In the genomic region with DNA sequence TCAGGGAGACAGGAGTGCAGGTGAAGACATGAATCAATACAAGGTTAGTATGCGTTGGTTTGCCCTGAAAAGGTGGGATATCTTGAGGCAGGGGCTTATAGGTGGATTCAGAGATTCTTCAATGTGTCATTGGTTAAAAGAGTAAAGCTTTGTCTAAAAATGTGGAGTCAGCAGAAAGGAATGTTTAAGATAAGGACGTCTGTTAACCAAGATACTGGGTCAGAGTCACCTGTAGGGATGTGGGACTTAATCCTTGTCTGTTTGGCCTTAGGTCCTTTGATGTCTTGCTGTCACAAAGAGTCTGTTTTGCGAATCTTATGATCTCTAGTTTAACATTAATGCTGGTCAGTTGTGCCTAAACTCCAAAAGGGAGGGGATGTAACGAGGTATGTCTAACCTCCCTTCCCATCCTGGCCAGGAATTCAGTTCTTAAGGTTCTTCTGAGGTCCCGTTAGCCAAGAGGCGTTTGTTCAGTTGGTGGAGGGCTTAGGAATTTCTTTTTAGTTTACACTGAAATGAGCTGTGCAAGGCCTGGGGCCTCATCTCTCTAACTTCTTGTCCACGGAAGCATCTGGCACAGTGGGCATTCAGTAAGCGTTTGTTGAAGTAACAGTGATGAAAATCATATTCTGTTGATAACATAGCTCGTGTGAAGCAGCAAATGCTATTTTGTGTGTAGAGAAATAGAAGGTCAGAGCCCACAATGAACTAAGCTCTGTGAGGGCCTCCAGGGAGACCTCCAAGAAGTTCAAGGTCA, we compare ENCODE assay signal across 1 cellular context.
TF ChIP-seq lines count a peak whose summit lies in the region.

No MANE protein-coding gene starts in this region.

TF ChIP-seq in HepG2, 621 proteins besides CTCF, POLR2A, EP300 and RAD21 (continued from another document and continues in another):
- no peak for TF ChIP-seq ZBTB44 (CRISPR knock-in tag; IDR thresholded peaks at IDR 0.05)
- TF ChIP-seq ATF2 (CRISPR knock-in tag; IDR thresholded peaks at IDR 0.05): peak; percentile 67; the same call in 1 of the 2 replicates
- peak; percentile 29; the same call in 1 of the 2 replicates for TF ChIP-seq ZNF609 (CRISPR knock-in tag; IDR thresholded peaks at IDR 0.05; ENCODE audit: borderline replicate concordance)
- peak; percentile 89 for TF ChIP-seq MED13 (CRISPR knock-in tag; IDR thresholded peaks at IDR 0.05)
- TF ChIP-seq KAT8 (CRISPR knock-in tag; IDR thresholded peaks at IDR 0.05): 0 out of 2 replicates have a peak, but pooled peaks have one; percentile 33
- no peak for TF ChIP-seq HOMEZ (CRISPR knock-in tag; IDR thresholded peaks at IDR 0.05; ENCODE audit: low read depth)
- TF ChIP-seq SNAPC2 (CRISPR knock-in tag; IDR thresholded peaks at IDR 0.05): no peak
- TF ChIP-seq NFATC3 (CRISPR knock-in tag; IDR thresholded peaks at IDR 0.05): 0 out of 2 replicates have a peak, but pooled peaks have one; percentile 21
- no peak for TF ChIP-seq SRF (IDR thresholded peaks at IDR 0.05; ENCODE audit: low read depth, low read length)
- peak; percentile 86 for TF ChIP-seq NCOA2 (CRISPR knock-in tag; IDR thresholded peaks at IDR 0.05)
- no peak for TF ChIP-seq FOXA1 (IDR thresholded peaks at IDR 0.05)
- 0 out of 2 replicates have a peak, but pooled peaks have one; percentile 7 for TF ChIP-seq FOXA1 (CRISPR knock-in tag; IDR thresholded peaks at IDR 0.05)
- peak; percentile 46; the same call in 1 of the 2 replicates for TF ChIP-seq MEIS2 (CRISPR knock-in tag; IDR thresholded peaks at IDR 0.05)
- TF ChIP-seq ZNF329 (CRISPR knock-in tag; IDR thresholded peaks at IDR 0.05; ENCODE audit: low read depth): 0 out of 2 replicates have a peak, but pooled peaks have one; percentile 26
- peak; percentile 61 for TF ChIP-seq ONECUT2 (CRISPR knock-in tag; IDR thresholded peaks at IDR 0.05)
- peak; percentile 51; the same call in 1 of the 2 replicates for TF ChIP-seq ZNF263 (CRISPR knock-in tag; IDR thresholded peaks at IDR 0.05)
- TF ChIP-seq TARDBP (CRISPR knock-in tag; IDR thresholded peaks at IDR 0.05): 0 out of 2 replicates have a peak, but pooled peaks have one; percentile 42
- no peak for TF ChIP-seq ZKSCAN5 (CRISPR knock-in tag; IDR thresholded peaks at IDR 0.05)
- TF ChIP-seq HNRNPK (IDR thresholded peaks at IDR 0.05; ENCODE audit: low read depth, low read length, poor library complexity, severe bottlenecking): no peak
- TF ChIP-seq ZFP36L2 (CRISPR knock-in tag; IDR thresholded peaks at IDR 0.05): no peak
- TF ChIP-seq MEF2D (CRISPR knock-in tag; IDR thresholded peaks at IDR 0.05): no peak
- no peak for TF ChIP-seq SP4 (CRISPR knock-in tag; IDR thresholded peaks at IDR 0.05)
- TF ChIP-seq, protein P1, sequence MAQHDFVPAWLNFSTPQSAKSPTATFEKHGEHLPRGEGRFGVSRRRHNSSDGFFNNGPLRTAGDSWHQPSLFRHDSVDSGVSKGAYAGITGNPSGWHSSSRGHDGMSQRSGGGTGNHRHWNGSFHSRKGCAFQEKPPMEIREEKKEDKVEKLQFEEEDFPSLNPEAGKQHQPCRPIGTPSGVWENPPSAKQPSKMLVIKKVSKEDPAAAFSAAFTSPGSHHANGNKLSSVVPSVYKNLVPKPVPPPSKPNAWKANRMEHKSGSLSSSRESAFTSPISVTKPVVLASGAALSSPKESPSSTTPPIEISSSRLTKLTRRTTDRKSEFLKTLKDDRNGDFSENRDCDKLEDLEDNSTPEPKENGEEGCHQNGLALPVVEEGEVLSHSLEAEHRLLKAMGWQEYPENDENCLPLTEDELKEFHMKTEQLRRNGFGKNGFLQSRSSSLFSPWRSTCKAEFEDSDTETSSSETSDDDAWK (CRISPR knock-in tag; IDR thresholded peaks at IDR 0.05): no peak
- TF ChIP-seq HNF4A (CRISPR knock-in tag; IDR thresholded peaks at IDR 0.05): peak; percentile 49; the same call in 1 of the 2 replicates
- 0 out of 2 replicates have a peak, but pooled peaks have one; percentile 14 for TF ChIP-seq SP140L (CRISPR knock-in tag; IDR thresholded peaks at IDR 0.05; ENCODE audit: borderline replicate concordance)
- TF ChIP-seq ZNF280B (CRISPR knock-in tag; IDR thresholded peaks at IDR 0.05; ENCODE audit: borderline replicate concordance): no peak
- 0 out of 2 replicates have a peak, but pooled peaks have one; percentile 7 for TF ChIP-seq ZNF362 (CRISPR knock-in tag; IDR thresholded peaks at IDR 0.05; ENCODE audit: borderline replicate concordance)
- peak; percentile 41; the same call in 1 of the 2 replicates for TF ChIP-seq HDAC1 (CRISPR knock-in tag; IDR thresholded peaks at IDR 0.05)
- no peak for TF ChIP-seq BCLAF1 (IDR thresholded peaks at IDR 0.05)
- 0 out of 2 replicates have a peak, but pooled peaks have one; percentile 34 for TF ChIP-seq CBFB (CRISPR knock-in tag; IDR thresholded peaks at IDR 0.05)
- no peak for TF ChIP-seq ZNF431 (CRISPR knock-in tag; IDR thresholded peaks at IDR 0.05; ENCODE audit: borderline replicate concordance, low read depth)
- peak; percentile 53; the same call in 1 of the 2 replicates for TF ChIP-seq TFAP4 (IDR thresholded peaks at IDR 0.05; ENCODE audit: borderline replicate concordance, low read depth)
- no peak; the same call in 1 of the 2 replicates for TF ChIP-seq ZFY (CRISPR knock-in tag; IDR thresholded peaks at IDR 0.05)
- 0 out of 2 replicates have a peak, but pooled peaks have one; percentile 62 for TF ChIP-seq GATA4 (IDR thresholded peaks at IDR 0.05; ENCODE audit: borderline replicate concordance, low read depth)
- no peak for TF ChIP-seq ZNF782 (CRISPR knock-in tag; IDR thresholded peaks at IDR 0.05; ENCODE audit: borderline replicate concordance)
- TF ChIP-seq DRAP1 (CRISPR knock-in tag; IDR thresholded peaks at IDR 0.05): no peak; the same call in 1 of the 2 replicates
